Comparison of ENCODE assay signal across 8 cellular contexts in the genomic region with DNA sequence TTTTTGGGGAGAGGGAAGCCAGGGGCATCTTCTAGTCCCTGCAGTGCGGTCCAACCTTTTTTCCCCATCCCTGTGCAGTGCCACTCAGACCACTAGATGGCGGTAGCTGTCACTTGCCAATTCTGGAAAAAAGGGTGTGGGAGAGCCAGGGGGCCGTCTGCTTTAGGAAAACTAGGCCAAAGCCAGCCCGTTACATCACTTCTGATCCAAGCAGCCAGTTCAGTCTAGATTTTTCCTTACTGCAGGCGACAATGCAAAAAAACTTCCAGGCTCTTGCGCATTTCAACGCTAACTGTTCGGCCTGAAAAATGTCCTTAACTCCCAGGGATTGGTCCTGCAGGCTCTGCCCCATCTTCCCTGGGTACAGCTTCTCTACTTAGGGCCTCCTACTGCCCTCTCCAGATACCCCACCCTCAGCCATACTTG.
DNase-seq lines count a peak whose midpoint lies in the region; ATAC-seq and TF ChIP-seq lines count a peak whose summit lies in the region.

No MANE protein-coding gene starts in this region.

- DNase-seq in DMS 273 (lab: John Stamatoyannopoulos, UW; ENCODE audit: unreplicated experiment) (peak; percentile 90), HL-60 (ENCODE audit: low read depth in 1 of 2, low spot score in 1 of 2) (peak; percentile 2 to 21), RPMI8226 (peak; percentile 56), glutamatergic neuron (peak; percentile 83), upper lobe of left lung (peak in 1 of 2 donors; percentile 47)
- peak; percentile 22 for DNase-seq in activated naive CD4-positive, alpha-beta T cell treated with anti-CD3 and anti-CD28 coated beads, Interleukin-2, amount 50 U/mL, for 16 hours

- H3K4me1 ChIP-seq in parathyroid adenoma (no peaks in the 10 kb centered on the region), upper lobe of left lung (no peaks in the 10 kb centered on the region)

- no peaks in the 10 kb centered on the region for H3K9me3 ChIP-seq in parathyroid adenoma (ENCODE audit: control insufficient read depth, low read length)
- H3K9me3 ChIP-seq in upper lobe of left lung = no peaks in the 10 kb centered on the region

- H3K36me3 ChIP-seq in parathyroid adenoma (ENCODE audit: control insufficient read depth, insufficient read depth, low read length) (no peaks in the 10 kb centered on the region), upper lobe of left lung (no peaks in the 10 kb centered on the region)

- TF ChIP-seq POLR2A in upper lobe of left lung (IDR thresholded peaks at IDR 0.05) = no peak

- ATAC-seq in upper lobe of left lung (ENCODE audit: low FRiP score in 2 of 2) = peak; percentile 82 to 95
- no peak for ATAC-seq in HG03571 (IDR thresholded peaks at IDR 0.05; ENCODE audit: unreplicated experiment)

- H3K27me3 ChIP-seq in HL-60 (ENCODE audit: insufficient read depth, poor library complexity, severe bottlenecking) (no peaks in the 10 kb centered on the region), parathyroid adenoma (ENCODE audit: control insufficient read depth, insufficient read depth, low read length) (no peaks in the 10 kb centered on the region), upper lobe of left lung (no peaks in the 10 kb centered on the region)

- no peak overlapping the region for H3K27ac Mint-ChIP-seq in glutamatergic neuron (ENCODE audit: unreplicated experiment)

- H3K4me3 Mint-ChIP-seq in glutamatergic neuron (ENCODE audit: unreplicated experiment) = no peak overlapping the region

- no peak overlapping the region for H3K9ac ChIP-seq in parathyroid adenoma

- peak; percentile 97 for TF ChIP-seq CTCF in HL-60 (IDR thresholded peaks at IDR 0.05; ENCODE audit: insufficient read depth, low read length)
- peak; percentile 93 for TF ChIP-seq CTCF in glutamatergic neuron (IDR thresholded peaks at IDR 0.05; ENCODE audit: partially characterized antibody, unreplicated experiment)
- TF ChIP-seq CTCF in parathyroid adenoma (IDR thresholded peaks at IDR 0.05) = peak; percentile 87
- TF ChIP-seq CTCF in upper lobe of left lung (IDR thresholded peaks at IDR 0.05) = peak; percentile 63 to 86 (median 80)

- H3K4me3 ChIP-seq in HL-60 (replicated peaks; ENCODE audit: insufficient read depth, low read length) = no peak overlapping the region
- H3K4me3 ChIP-seq in parathyroid adenoma (ENCODE audit: low read depth, low read length) = no peak overlapping the region
- H3K4me3 ChIP-seq in upper lobe of left lung = no peak overlapping the region

- no peak overlapping the region for H3K27ac ChIP-seq in HL-60 (replicated peaks)
- H3K27ac ChIP-seq in parathyroid adenoma = no peak overlapping the region
- no peak overlapping the region for H3K27ac ChIP-seq in upper lobe of left lung

- no peaks in the 10 kb centered on the region for H3K27me3 Mint-ChIP-seq in glutamatergic neuron (ENCODE audit: unreplicated experiment)

- H3K4me1 Mint-ChIP-seq in glutamatergic neuron (ENCODE audit: low read depth, unreplicated experiment) = peaks cover 4% of the 10 kb centered on the region

- no peaks in the 10 kb centered on the region for H3K9me3 Mint-ChIP-seq in glutamatergic neuron (ENCODE audit: unreplicated experiment)

- no peak for TF ChIP-seq EP300 in upper lobe of left lung (IDR thresholded peaks at IDR 0.05)

- H2AFZ ChIP-seq in parathyroid adenoma = no peak overlapping the region

- H3K4me2 ChIP-seq in parathyroid adenoma (ENCODE audit: low read length) = no peak overlapping the region

- no peaks in the 10 kb centered on the region for H3K36me3 Mint-ChIP-seq in glutamatergic neuron (ENCODE audit: unreplicated experiment)

- 37 to 44% methylated on average over 8 of the region's 8 CpGs for WGBS in upper lobe of left lung, 2 donors

- H3K79me2 ChIP-seq in parathyroid adenoma = no peaks in the 10 kb centered on the region
